ENCODE assay signal across 1 cellular context in the genomic region with DNA sequence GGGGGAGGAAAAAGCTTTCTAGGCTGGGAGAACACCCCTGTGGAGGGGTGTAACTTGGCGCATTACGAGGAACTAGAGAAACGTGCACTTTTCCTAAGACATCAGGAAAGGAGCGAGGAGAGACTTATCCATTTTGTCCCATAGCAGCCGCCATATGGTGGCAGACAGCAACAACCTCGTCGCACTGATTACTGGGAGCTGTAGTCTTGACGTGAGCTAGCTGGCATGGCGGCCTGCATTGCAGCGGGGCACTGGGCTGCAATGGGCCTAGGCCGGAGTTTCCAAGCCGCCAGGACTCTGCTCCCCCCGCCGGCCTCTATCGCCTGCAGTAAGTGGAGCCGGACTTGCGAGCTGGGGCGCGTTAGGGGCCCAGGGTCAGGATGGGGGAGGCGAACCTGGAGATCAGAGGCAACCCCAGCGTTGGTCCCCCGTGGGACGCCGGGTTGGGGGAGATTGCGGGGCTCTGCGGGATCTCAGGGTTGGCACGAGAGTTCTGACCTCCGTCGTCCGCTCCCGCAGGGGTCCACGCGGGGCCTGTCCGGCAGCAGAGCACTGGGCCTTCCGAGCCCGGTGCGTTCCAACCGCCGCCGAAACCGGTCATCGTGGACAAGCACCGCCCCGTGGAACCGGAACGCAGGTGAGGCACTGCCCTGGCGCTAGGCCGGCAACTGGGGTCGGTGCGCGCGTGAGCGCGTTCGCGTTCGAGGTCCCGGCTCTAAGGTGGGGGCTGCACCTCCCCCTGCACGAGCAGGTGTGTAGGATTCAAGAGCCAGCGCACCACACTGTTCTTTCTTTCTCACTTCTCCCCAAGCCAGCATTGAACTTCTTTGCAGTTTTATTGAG.
TF ChIP-seq lines count a peak whose summit lies in the region.

A gene (plus strand): TSS at position 201 of the 843 bp plus-strand sequence. CDS start 25 bp downstream, at position 226.

TF ChIP-seq in HepG2, 621 proteins besides CTCF, POLR2A, EP300 and RAD21 (continued from another document and continues in another):
- TF ChIP-seq, protein P1, sequence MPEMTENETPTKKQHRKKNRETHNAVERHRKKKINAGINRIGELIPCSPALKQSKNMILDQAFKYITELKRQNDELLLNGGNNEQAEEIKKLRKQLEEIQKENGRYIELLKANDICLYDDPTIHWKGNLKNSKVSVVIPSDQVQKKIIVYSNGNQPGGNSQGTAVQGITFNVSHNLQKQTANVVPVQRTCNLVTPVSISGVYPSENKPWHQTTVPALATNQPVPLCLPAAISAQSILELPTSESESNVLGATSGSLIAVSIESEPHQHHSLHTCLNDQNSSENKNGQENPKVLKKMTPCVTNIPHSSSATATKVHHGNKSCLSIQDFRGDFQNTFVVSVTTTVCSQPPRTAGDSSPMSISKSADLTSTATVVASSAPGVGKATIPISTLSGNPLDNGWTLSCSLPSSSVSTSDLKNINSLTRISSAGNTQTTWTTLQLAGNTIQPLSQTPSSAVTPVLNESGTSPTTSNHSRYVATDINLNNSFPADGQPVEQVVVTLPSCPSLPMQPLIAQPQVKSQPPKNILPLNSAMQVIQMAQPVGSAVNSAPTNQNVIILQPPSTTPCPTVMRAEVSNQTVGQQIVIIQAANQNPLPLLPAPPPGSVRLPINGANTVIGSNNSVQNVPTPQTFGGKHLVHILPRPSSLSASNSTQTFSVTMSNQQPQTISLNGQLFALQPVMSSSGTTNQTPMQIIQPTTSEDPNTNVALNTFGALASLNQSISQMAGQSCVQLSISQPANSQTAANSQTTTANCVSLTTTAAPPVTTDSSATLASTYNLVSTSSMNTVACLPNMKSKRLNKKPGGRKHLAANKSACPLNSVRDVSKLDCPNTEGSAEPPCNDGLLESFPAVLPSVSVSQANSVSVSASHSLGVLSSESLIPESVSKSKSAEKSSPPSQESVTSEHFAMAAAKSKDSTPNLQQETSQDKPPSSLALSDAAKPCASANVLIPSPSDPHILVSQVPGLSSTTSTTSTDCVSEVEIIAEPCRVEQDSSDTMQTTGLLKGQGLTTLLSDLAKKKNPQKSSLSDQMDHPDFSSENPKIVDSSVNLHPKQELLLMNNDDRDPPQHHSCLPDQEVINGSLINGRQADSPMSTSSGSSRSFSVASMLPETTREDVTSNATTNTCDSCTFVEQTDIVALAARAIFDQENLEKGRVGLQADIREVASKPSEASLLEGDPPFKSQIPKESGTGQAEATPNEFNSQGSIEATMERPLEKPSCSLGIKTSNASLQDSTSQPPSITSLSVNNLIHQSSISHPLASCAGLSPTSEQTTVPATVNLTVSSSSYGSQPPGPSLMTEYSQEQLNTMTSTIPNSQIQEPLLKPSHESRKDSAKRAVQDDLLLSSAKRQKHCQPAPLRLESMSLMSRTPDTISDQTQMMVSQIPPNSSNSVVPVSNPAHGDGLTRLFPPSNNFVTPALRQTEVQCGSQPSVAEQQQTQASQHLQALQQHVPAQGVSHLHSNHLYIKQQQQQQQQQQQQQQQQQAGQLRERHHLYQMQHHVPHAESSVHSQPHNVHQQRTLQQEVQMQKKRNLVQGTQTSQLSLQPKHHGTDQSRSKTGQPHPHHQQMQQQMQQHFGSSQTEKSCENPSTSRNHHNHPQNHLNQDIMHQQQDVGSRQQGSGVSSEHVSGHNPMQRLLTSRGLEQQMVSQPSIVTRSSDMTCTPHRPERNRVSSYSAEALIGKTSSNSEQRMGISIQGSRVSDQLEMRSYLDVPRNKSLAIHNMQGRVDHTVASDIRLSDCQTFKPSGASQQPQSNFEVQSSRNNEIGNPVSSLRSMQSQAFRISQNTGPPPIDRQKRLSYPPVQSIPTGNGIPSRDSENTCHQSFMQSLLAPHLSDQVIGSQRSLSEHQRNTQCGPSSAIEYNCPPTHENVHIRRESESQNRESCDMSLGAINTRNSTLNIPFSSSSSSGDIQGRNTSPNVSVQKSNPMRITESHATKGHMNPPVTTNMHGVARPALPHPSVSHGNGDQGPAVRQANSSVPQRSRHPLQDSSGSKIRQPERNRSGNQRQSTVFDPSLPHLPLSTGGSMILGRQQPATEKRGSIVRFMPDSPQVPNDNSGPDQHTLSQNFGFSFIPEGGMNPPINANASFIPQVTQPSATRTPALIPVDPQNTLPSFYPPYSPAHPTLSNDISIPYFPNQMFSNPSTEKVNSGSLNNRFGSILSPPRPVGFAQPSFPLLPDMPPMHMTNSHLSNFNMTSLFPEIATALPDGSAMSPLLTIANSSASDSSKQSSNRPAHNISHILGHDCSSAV (CRISPR knock-in tag; IDR thresholded peaks at IDR 0.05; ENCODE audit: borderline replicate concordance), result 0 out of 2 replicates have a peak, but pooled peaks have one; percentile 52
- TF ChIP-seq, protein P2, sequence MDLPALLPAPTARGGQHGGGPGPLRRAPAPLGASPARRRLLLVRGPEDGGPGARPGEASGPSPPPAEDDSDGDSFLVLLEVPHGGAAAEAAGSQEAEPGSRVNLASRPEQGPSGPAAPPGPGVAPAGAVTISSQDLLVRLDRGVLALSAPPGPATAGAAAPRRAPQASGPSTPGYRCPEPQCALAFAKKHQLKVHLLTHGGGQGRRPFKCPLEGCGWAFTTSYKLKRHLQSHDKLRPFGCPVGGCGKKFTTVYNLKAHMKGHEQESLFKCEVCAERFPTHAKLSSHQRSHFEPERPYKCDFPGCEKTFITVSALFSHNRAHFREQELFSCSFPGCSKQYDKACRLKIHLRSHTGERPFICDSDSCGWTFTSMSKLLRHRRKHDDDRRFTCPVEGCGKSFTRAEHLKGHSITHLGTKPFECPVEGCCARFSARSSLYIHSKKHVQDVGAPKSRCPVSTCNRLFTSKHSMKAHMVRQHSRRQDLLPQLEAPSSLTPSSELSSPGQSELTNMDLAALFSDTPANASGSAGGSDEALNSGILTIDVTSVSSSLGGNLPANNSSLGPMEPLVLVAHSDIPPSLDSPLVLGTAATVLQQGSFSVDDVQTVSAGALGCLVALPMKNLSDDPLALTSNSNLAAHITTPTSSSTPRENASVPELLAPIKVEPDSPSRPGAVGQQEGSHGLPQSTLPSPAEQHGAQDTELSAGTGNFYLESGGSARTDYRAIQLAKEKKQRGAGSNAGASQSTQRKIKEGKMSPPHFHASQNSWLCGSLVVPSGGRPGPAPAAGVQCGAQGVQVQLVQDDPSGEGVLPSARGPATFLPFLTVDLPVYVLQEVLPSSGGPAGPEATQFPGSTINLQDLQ (CRISPR knock-in tag; IDR thresholded peaks at IDR 0.05), result peak; percentile 32; the same call in 1 of the 2 replicates
- 0 out of 2 replicates have a peak, but pooled peaks have one; percentile 13 for TF ChIP-seq GPN1 (CRISPR knock-in tag; IDR thresholded peaks at IDR 0.05; ENCODE audit: borderline replicate concordance)
- peak; percentile 82; the same call in 1 of the 2 replicates for TF ChIP-seq ZNF564 (CRISPR knock-in tag; IDR thresholded peaks at IDR 0.05)
- peak; percentile 81; the same call in 1 of the 2 replicates for TF ChIP-seq PCBP1 (IDR thresholded peaks at IDR 0.05; ENCODE audit: borderline replicate concordance, low read depth, low read length)
- TF ChIP-seq DNMT3B (CRISPR knock-in tag; conservative IDR thresholded peaks at IDR 0.05), result peak; percentile 69; the same call in 1 of the 2 replicates
- peak; percentile 98 for TF ChIP-seq ZNF143 (CRISPR knock-in tag; IDR thresholded peaks at IDR 0.05)
- TF ChIP-seq KAT8 (CRISPR knock-in tag; IDR thresholded peaks at IDR 0.05), result peak; percentile 96
- 0 out of 2 replicates have a peak, but pooled peaks have one; percentile 24 for TF ChIP-seq MTF1 (CRISPR knock-in tag; IDR thresholded peaks at IDR 0.05)
- 0 out of 2 replicates have a peak, but pooled peaks have one; percentile 28 for TF ChIP-seq JUND (CRISPR knock-in tag; IDR thresholded peaks at IDR 0.05)
- peak; percentile 79 for TF ChIP-seq FOXA3 (CRISPR knock-in tag; IDR thresholded peaks at IDR 0.05)
- TF ChIP-seq, protein P3, sequence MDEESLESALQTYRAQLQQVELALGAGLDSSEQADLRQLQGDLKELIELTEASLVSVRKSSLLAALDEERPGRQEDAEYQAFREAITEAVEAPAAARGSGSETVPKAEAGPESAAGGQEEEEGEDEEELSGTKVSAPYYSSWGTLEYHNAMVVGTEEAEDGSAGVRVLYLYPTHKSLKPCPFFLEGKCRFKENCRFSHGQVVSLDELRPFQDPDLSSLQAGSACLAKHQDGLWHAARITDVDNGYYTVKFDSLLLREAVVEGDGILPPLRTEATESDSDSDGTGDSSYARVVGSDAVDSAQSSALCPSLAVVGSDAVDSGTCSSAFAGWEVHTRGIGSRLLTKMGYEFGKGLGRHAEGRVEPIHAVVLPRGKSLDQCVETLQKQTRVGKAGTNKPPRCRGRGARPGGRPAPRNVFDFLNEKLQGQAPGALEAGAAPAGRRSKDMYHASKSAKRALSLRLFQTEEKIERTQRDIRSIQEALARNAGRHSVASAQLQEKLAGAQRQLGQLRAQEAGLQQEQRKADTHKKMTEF (CRISPR knock-in tag; IDR thresholded peaks at IDR 0.05), result peak; percentile 98
- TF ChIP-seq ZNF572 (CRISPR knock-in tag; IDR thresholded peaks at IDR 0.05), result peak; percentile 72; the same call in 1 of the 2 replicates
- no peak for TF ChIP-seq PRPF4 (IDR thresholded peaks at IDR 0.05; ENCODE audit: low read depth, low read length, poor library complexity, severe bottlenecking)
- TF ChIP-seq, protein P4, sequence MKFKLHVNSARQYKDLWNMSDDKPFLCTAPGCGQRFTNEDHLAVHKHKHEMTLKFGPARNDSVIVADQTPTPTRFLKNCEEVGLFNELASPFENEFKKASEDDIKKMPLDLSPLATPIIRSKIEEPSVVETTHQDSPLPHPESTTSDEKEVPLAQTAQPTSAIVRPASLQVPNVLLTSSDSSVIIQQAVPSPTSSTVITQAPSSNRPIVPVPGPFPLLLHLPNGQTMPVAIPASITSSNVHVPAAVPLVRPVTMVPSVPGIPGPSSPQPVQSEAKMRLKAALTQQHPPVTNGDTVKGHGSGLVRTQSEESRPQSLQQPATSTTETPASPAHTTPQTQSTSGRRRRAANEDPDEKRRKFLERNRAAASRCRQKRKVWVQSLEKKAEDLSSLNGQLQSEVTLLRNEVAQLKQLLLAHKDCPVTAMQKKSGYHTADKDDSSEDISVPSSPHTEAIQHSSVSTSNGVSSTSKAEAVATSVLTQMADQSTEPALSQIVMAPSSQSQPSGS (CRISPR knock-in tag; IDR thresholded peaks at IDR 0.05), result 0 out of 2 replicates have a peak, but pooled peaks have one; percentile 66
- TF ChIP-seq, protein P5, sequence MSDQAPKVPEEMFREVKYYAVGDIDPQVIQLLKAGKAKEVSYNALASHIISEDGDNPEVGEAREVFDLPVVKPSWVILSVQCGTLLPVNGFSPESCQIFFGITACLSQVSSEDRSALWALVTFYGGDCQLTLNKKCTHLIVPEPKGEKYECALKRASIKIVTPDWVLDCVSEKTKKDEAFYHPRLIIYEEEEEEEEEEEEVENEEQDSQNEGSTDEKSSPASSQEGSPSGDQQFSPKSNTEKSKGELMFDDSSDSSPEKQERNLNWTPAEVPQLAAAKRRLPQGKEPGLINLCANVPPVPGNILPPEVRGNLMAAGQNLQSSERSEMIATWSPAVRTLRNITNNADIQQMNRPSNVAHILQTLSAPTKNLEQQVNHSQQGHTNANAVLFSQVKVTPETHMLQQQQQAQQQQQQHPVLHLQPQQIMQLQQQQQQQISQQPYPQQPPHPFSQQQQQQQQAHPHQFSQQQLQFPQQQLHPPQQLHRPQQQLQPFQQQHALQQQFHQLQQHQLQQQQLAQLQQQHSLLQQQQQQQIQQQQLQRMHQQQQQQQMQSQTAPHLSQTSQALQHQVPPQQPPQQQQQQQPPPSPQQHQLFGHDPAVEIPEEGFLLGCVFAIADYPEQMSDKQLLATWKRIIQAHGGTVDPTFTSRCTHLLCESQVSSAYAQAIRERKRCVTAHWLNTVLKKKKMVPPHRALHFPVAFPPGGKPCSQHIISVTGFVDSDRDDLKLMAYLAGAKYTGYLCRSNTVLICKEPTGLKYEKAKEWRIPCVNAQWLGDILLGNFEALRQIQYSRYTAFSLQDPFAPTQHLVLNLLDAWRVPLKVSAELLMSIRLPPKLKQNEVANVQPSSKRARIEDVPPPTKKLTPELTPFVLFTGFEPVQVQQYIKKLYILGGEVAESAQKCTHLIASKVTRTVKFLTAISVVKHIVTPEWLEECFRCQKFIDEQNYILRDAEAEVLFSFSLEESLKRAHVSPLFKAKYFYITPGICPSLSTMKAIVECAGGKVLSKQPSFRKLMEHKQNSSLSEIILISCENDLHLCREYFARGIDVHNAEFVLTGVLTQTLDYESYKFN (CRISPR knock-in tag; conservative IDR thresholded peaks at IDR 0.05), result peak; percentile 44; the same call in 1 of the 2 replicates
- TF ChIP-seq, protein P6, sequence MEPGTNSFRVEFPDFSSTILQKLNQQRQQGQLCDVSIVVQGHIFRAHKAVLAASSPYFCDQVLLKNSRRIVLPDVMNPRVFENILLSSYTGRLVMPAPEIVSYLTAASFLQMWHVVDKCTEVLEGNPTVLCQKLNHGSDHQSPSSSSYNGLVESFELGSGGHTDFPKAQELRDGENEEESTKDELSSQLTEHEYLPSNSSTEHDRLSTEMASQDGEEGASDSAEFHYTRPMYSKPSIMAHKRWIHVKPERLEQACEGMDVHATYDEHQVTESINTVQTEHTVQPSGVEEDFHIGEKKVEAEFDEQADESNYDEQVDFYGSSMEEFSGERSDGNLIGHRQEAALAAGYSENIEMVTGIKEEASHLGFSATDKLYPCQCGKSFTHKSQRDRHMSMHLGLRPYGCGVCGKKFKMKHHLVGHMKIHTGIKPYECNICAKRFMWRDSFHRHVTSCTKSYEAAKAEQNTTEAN (CRISPR knock-in tag; conservative IDR thresholded peaks at IDR 0.05), result 0 out of 2 replicates have a peak, but pooled peaks have one; percentile 44
- TF ChIP-seq BHLHE40 (IDR thresholded peaks at IDR 0.05; ENCODE audit: low read length), result no peak
- TF ChIP-seq ZNF34 (CRISPR knock-in tag; IDR thresholded peaks at IDR 0.05; ENCODE audit: borderline replicate concordance), result peak; percentile 97
- TF ChIP-seq ZNF652 (CRISPR knock-in tag; IDR thresholded peaks at IDR 0.05; ENCODE audit: borderline replicate concordance, low read depth), result peak; percentile 25; the same call in 1 of the 2 replicates
- peak; percentile 20; the same call in 1 of the 2 replicates for TF ChIP-seq HES4 (CRISPR knock-in tag; IDR thresholded peaks at IDR 0.05; ENCODE audit: borderline replicate concordance)
- TF ChIP-seq EHMT2 (IDR thresholded peaks at IDR 0.05; ENCODE audit: borderline replicate concordance, low read depth, low read length), result peak; percentile 34; the same call in 1 of the 2 replicates
- no peak for TF ChIP-seq ZFP37 (CRISPR knock-in tag; IDR thresholded peaks at IDR 0.05; ENCODE audit: borderline replicate concordance)
- TF ChIP-seq ZFY (CRISPR knock-in tag; IDR thresholded peaks at IDR 0.05), result peak; percentile 100
- peak; percentile 87 for TF ChIP-seq CHD2 (IDR thresholded peaks at IDR 0.05; ENCODE audit: low read depth, low read length)
- peak; percentile 74 for TF ChIP-seq SUZ12 (IDR thresholded peaks at IDR 0.05; ENCODE audit: low read depth, low read length)
- TF ChIP-seq, protein P7, sequence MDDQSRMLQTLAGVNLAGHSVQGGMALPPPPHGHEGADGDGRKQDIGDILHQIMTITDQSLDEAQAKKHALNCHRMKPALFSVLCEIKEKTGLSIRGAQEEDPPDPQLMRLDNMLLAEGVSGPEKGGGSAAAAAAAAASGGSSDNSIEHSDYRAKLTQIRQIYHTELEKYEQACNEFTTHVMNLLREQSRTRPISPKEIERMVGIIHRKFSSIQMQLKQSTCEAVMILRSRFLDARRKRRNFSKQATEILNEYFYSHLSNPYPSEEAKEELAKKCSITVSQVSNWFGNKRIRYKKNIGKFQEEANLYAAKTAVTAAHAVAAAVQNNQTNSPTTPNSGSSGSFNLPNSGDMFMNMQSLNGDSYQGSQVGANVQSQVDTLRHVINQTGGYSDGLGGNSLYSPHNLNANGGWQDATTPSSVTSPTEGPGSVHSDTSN (CRISPR knock-in tag; IDR thresholded peaks at IDR 0.05; ENCODE audit: borderline replicate concordance), result no peak
- TF ChIP-seq PHF8 (CRISPR knock-in tag; IDR thresholded peaks at IDR 0.05), result peak; percentile 100
- TF ChIP-seq ZNF790 (CRISPR knock-in tag; IDR thresholded peaks at IDR 0.05; ENCODE audit: borderline replicate concordance), result peak; percentile 76; the same call in 1 of the 2 replicates
- TF ChIP-seq ERF (CRISPR knock-in tag; IDR thresholded peaks at IDR 0.05), result peak; percentile 88
- TF ChIP-seq ZNF530 (CRISPR knock-in tag; IDR thresholded peaks at IDR 0.05; ENCODE audit: low read depth), result no peak; the same call in 1 of the 2 replicates
- no peak for TF ChIP-seq MATR3 (CRISPR knock-in tag; IDR thresholded peaks at IDR 0.05)
- peak; percentile 70; the same call in 1 of the 2 replicates for TF ChIP-seq ZNF333 (CRISPR knock-in tag; IDR thresholded peaks at IDR 0.05; ENCODE audit: borderline replicate concordance)
